Comparison of ENCODE assay signal across 27 cellular contexts in genomic region chr10:73995035-73995358, GRCh38. TPM values are rescaled to one million over a fixed set of nuclear protein-coding genes. Genes with fewer than 3 reads are reported as not detected.
DNase-seq lines count a peak whose midpoint lies in the region; ATAC-seq, FAIRE-seq and TF ChIP-seq lines count a peak whose summit lies in the region.
"Had no signal": no experiment of that assay in that cellular context is flagged by ENCODE, and none has a peak within 500 bp of the region (broad histone marks: within the 10 kb centered on the region; RNA-seq: fewer than 3 reads in every experiment).

No MANE protein-coding gene starts in this region.

- H3K4me2 ChIP-seq in IMR-90 (ENCODE audit: low read depth, low read length): peak overlapping the region; percentile 18; the same call in 1 of the 2 replicates
- peak overlapping the region; percentile 38 for H3K4me2 ChIP-seq in fibroblast of lung (ENCODE audit: extremely low read depth, insufficient read depth, low read length)
- H3K4me2 ChIP-seq in smooth muscle cell: peak overlapping the region; percentile 22
- H3K4me2 ChIP-seq: SK-N-SH had no signal

- 0 out of 3 replicates have a peak overlapping the region, but pooled peaks have one; percentile 3 for H2BK15ac ChIP-seq in IMR-90 (ENCODE audit: low read depth, low read length)

- H3K27me3 ChIP-seq in IMR-90 (ENCODE audit: control insufficient read depth, insufficient read depth, low read length): no peaks in the 10 kb centered on the region
- H3K27me3 ChIP-seq in fibroblast of lung (ENCODE audit: control insufficient read depth, insufficient read depth, low read length): no peaks in the 10 kb centered on the region
- no peaks in the 10 kb centered on the region for H3K27me3 ChIP-seq in smooth muscle cell (ENCODE audit: low read depth)
- H3K27me3 ChIP-seq: spleen, thyroid gland had no signal

- BruUV-seq in IMR-90 (replicated peaks; lab: Mats Ljungman, UMichigan): no TSS peak

- H3K18ac ChIP-seq in IMR-90 (ENCODE audit: low read depth, low read length): no peak overlapping the region

- TF ChIP-seq POLR2A in IMR-90 (IDR thresholded peaks at IDR 0.05; ENCODE audit: low read depth, low read length): no peak

- no peak overlapping the region for H3K4me3 ChIP-seq in IMR-90 (ENCODE audit: insufficient read depth, low read depth, low read length)
- no peak overlapping the region for H3K4me3 ChIP-seq in fibroblast of lung (replicated peaks in 1 of 4; ENCODE audit: control extremely low read depth in 1 of 4, insufficient read depth in 1 of 4, low read depth in 3 of 4, low read length in 4 of 4)
- H3K4me3 ChIP-seq in smooth muscle cell: no peak overlapping the region
- H3K4me3 ChIP-seq: coronary artery, left ventricle myocardium inferior, spleen, thyroid gland had no signal

- H2BK5ac ChIP-seq in IMR-90 (ENCODE audit: low read depth, low read length, poor library complexity, severe bottlenecking): no peak overlapping the region

- peaks cover 21% of the 10 kb centered on the region for H3K79me2 ChIP-seq in fibroblast of lung (ENCODE audit: control insufficient read depth, insufficient read depth, low read length)
- H3K79me2 ChIP-seq in smooth muscle cell (ENCODE audit: low read depth): peaks cover 20% of the 10 kb centered on the region

- peaks cover 0 to 11% of the 10 kb centered on the region in 2 experiments; a peak in 2 of 4 replicates for H3K79me1 ChIP-seq in IMR-90 (ENCODE audit: low read depth in 1 of 2, low read length in 2 of 2)

- no peak overlapping the region for H2AK9ac ChIP-seq in IMR-90 (replicated peaks; ENCODE audit: low read depth, low read length, poor library complexity)

- no peak overlapping the region for H3K23ac ChIP-seq in IMR-90 (ENCODE audit: low read depth, low read length)

- peak overlapping the region; percentile 46; the same call in 1 of the 2 replicates for H3K4ac ChIP-seq in IMR-90 (ENCODE audit: low read depth, low read length)

- in situ Hi-C loops in IMR-90 (cut with MboI; ENCODE audit: low sequenced_read_pairs) (no loop called here), ACHN (cut with HindIII; ENCODE audit: low pct_ligation_motif_present, low pct_unique_long_range_greater_than_20kb, low sequenced_read_pairs) (no loop called here)

- dilution Hi-C loops in IMR-90 (cut with HindIII; ENCODE audit: low sequenced_read_pairs, unreplicated experiment): no loop called here

- WGBS in IMR-90 (ENCODE audit: extremely low coverage in 2 of 2, insufficient read length in 1 of 2), 2 experiments: no CpG with 5 or more reads among the region's 2 CpGs
- 51% methylated on average over 2 of the region's 2 CpGs for WGBS in smooth muscle cell (ENCODE audit: low lambda C conversion rate)

- H3K9me3 ChIP-seq in IMR-90 (ENCODE audit: control insufficient read depth, insufficient read depth, low read length) (no peaks in the 10 kb centered on the region), fibroblast of lung (ENCODE audit: control insufficient read depth, insufficient read depth, low read depth, low read length) (no peaks in the 10 kb centered on the region), smooth muscle cell (replicated peaks; ENCODE audit: low read depth) (no peaks in the 10 kb centered on the region)
- H3K9me3 ChIP-seq: left ventricle myocardium inferior, SK-N-SH, spleen, thyroid gland had no signal

- intact Hi-C loops in IMR-90 (cut with micrococcal nuclease): loop anchor here (5.0 kb wide), 1 partner anchor 88 kb away; no protein-coding TSS in a partner anchor

- H2BK120ac ChIP-seq in IMR-90 (ENCODE audit: low read depth, low read length): peak overlapping the region; percentile 45; the same call in 1 of the 2 replicates

- H3K4me1 ChIP-seq in IMR-90 (ENCODE audit: control insufficient read depth, insufficient read depth, low read length) (peaks cover 4% of the 10 kb centered on the region; the same call in 1 of the 2 replicates), fibroblast of lung (ENCODE audit: control insufficient read depth, extremely low read depth, insufficient read depth, low read length) (no peaks in the 10 kb centered on the region), smooth muscle cell (ENCODE audit: low read depth) (peaks cover 4% of the 10 kb centered on the region)

- CTCF ChIA-PET in IMR-90 (lab: Yijun Ruan, JAX): no interaction called here

- H4K20me1 ChIP-seq in IMR-90 (ENCODE audit: insufficient read depth, low read length): peaks cover 20% of the 10 kb centered on the region
- no peaks in the 10 kb centered on the region for H4K20me1 ChIP-seq in fibroblast of lung (ENCODE audit: control insufficient read depth, extremely low read depth, insufficient read depth, low read length)
- peaks cover 21% of the 10 kb centered on the region for H4K20me1 ChIP-seq in smooth muscle cell (ENCODE audit: low read depth)

- 0 out of 2 replicates have a peak, but pooled peaks cover 3% of the 10 kb centered on the region for H3K9me1 ChIP-seq in IMR-90 (ENCODE audit: insufficient read depth, low read length)

- TF ChIP-seq RAD21 in IMR-90 (IDR thresholded peaks at IDR 0.05; ENCODE audit: low read length): no peak

- H3K36me3 ChIP-seq in IMR-90 (ENCODE audit: control insufficient read depth, insufficient read depth, low read length) (no peaks in the 10 kb centered on the region), fibroblast of lung (ENCODE audit: control insufficient read depth, insufficient read depth, low read length) (no peaks in the 10 kb centered on the region), smooth muscle cell (ENCODE audit: low read depth) (no peaks in the 10 kb centered on the region)
- H3K36me3 ChIP-seq: left ventricle myocardium inferior, spleen, thyroid gland had no signal

- H3K9ac ChIP-seq in IMR-90 (ENCODE audit: low read depth, low read length) (no peak overlapping the region), fibroblast of lung (ENCODE audit: insufficient read depth, low read length) (no peak overlapping the region), smooth muscle cell (ENCODE audit: low read depth) (no peak overlapping the region)
- H3K9ac ChIP-seq: SK-N-SH had no signal

- TF ChIP-seq CTCF in IMR-90 (conservative IDR thresholded peaks at IDR 0.05; ENCODE audit: low read depth, low read length): no peak
- no peak for TF ChIP-seq CTCF in fibroblast of lung (conservative IDR thresholded peaks at IDR 0.05 in 1 of 2, IDR thresholded peaks at IDR 0.05 in 1 of 2; ENCODE audit: low read depth in 1 of 2, low read length in 2 of 2)
- TF ChIP-seq CTCF in smooth muscle cell (IDR thresholded peaks at IDR 0.05; ENCODE audit: borderline replicate concordance, insufficient read depth, poor library complexity, severe bottlenecking): no peak

- H4K91ac ChIP-seq in IMR-90 (ENCODE audit: insufficient read depth, low read depth, low read length): no peak overlapping the region

- peak; percentile 92 for FAIRE-seq in G401.6 (lab: Jason Lieb, UNC)
- FAIRE-seq: endometrium, islet of Langerhans had no signal

- H2BK20ac ChIP-seq in IMR-90 (ENCODE audit: low read depth, low read length): peak overlapping the region; percentile 6; the same call in 1 of the 2 replicates

- no peak overlapping the region for H2AK5ac ChIP-seq in IMR-90 (ENCODE audit: low read depth, low read length)

- H4K5ac ChIP-seq in IMR-90 (ENCODE audit: low read depth, low read length): no peak overlapping the region

- H4K8ac ChIP-seq in IMR-90 (ENCODE audit: low read depth in 2 of 2, low read length in 2 of 2): no peak overlapping the region

- H3F3A ChIP-seq in smooth muscle cell (ENCODE audit: low read depth): peaks cover 12% of the 10 kb centered on the region

- H3K27ac ChIP-seq in IMR-90 (ENCODE audit: insufficient read depth, low read length) (no peak overlapping the region), fibroblast of lung (ENCODE audit: insufficient read depth, low read length) (no peak overlapping the region), smooth muscle cell (ENCODE audit: low read depth) (no peak overlapping the region)
- H3K27ac ChIP-seq: coronary artery, left ventricle myocardium inferior, thyroid gland, VCaP had no signal

- no peak overlapping the region for H3K14ac ChIP-seq in IMR-90 (replicated peaks; ENCODE audit: low read depth, low read length)

- H3K56ac ChIP-seq in IMR-90 (ENCODE audit: extremely low read depth, insufficient read depth, low read length): no peak overlapping the region

- no peak overlapping the region for H2AFZ ChIP-seq in IMR-90 (replicated peaks; ENCODE audit: low read length, poor library complexity)
- no peak overlapping the region for H2AFZ ChIP-seq in fibroblast of lung (ENCODE audit: low read length)
- peak overlapping the region; percentile 54 for H2AFZ ChIP-seq in smooth muscle cell (ENCODE audit: low read depth)

- ATAC-seq in IMR-90 (ENCODE audit: low read depth) (no peak), HG02840 (IDR thresholded peaks at IDR 0.05; ENCODE audit: low FRiP score, unreplicated experiment) (no peak), HG02571 (IDR thresholded peaks at IDR 0.05; ENCODE audit: unreplicated experiment) (no peak)
- ATAC-seq: activated T-cell treated with anti-CD3 and anti-CD28 coated beads, Interleukin-2, amount 50 U/mL, for 4 hours; CD8-positive, alpha-beta T cell; stimulated activated naive CD8-positive, alpha-beta T cell treated with anti-CD3 and anti-CD28 coated beads, Interleukin-15, Interleukin-2, amounts not matched to agents 100 U/mL and 50 U/mL, for 24 hours had no signal

- DNase-seq in IMR-90: no peak
- DNase-seq in fibroblast of lung (ENCODE audit: low read depth in 2 of 2): no peak
- DNase-seq in smooth muscle cell (lab: John Stamatoyannopoulos, UW; ENCODE audit: unreplicated experiment): no peak
- DNase-seq in ACHN: no peak
- DNase-seq: activated CD4-positive, alpha-beta T cell treated with anti-CD3 and anti-CD28 coated beads for 48 hours; activated naive CD4-positive, alpha-beta T cell treated with anti-CD3 and anti-CD28 coated beads for 36 hours; activated T-cell treated with anti-CD3 and anti-CD28 coated beads, Interleukin-2, amount 50 U/mL, for 4 hours; amygdala; CD8-positive, alpha-beta T cell; DMS153; Karpas-422; left ventricle myocardium inferior; NCI-H1694; NCI-H2171 treated with DMSO at 0.1 percent for 48 hours; NCI-H69; SK-N-SH; spleen; stimulated activated CD4-positive, alpha-beta T cell treated with anti-CD3 and anti-CD28 coated beads, Interleukin-4, amount 100 ng/mL, for 24 hours; stimulated activated naive CD8-positive, alpha-beta T cell treated with anti-CD3 and anti-CD28 coated beads, Interleukin-15, Interleukin-2, amounts not matched to agents 100 U/mL and 50 U/mL, for 24 hours; thyroid gland had no signal

- POLR2A ChIA-PET in IMR-90 (lab: Charles Lee; ENCODE audit: unreplicated experiment): interaction anchor here (0.6 kb wide), 1 partner anchor 104 kb away, joined by 3 read pairs; no protein-coding TSS in a partner anchor

TF ChIP-seq in IMR-90, 13 proteins besides CTCF, POLR2A, EP300 and RAD21 (continues in another document):
- no peak for TF ChIP-seq MXI1 (IDR thresholded peaks at IDR 0.05; ENCODE audit: borderline replicate concordance, low read depth, low read length)

RNA-seq across cellular contexts. Expression of gene VCL, which starts 2.9 kb away (rescaled TPM):
- 283 and 316 TPM in 2 replicates for total RNA-seq in IMR-90 (2012; rRNA removed)
- 193 and 227 TPM in 2 replicates for polyA plus RNA-seq in IMR-90 (2012; rRNA removed)
- 85.9 and 102 TPM in 2 replicates for polyA plus RNA-seq in IMR-90 (2012; cell fraction: cytosol; rRNA removed)
- 176 and 458 TPM in 2 replicates for polyA plus RNA-seq in IMR-90 (2012; cell fraction: nucleus; rRNA removed; ENCODE audit: low replicate concordance)
- total RNA-seq in fibroblast of lung: 129 and 161 TPM in 2 replicates
- polyA plus RNA-seq in fibroblast of lung: 255 and 316 TPM in 2 replicates
- polyA plus RNA-seq in fibroblast of lung (2012): 209 and 287 TPM in 2 replicates
- 231 and 233 TPM in 2 replicates for polyA minus RNA-seq in fibroblast of lung (ENCODE audit: low replicate concordance)
- 187 and 190 TPM in 2 replicates for total RNA-seq in smooth muscle cell
- 128 TPM in 2 replicates for polyA plus RNA-seq in smooth muscle cell
